Comparison of ENCODE assay signal across 1 cellular context in genomic region chr19:55062735-55063491, GRCh38.
TF ChIP-seq lines count a peak whose summit lies in the region.

Gene RDH13 (minus strand): TSS chr19:55063148. CDS start chr19:55063032, 116 bp downstream.

TF ChIP-seq in K562, 482 proteins besides CTCF, POLR2A, EP300 and RAD21 (continued from another document):
- TF ChIP-seq ZBTB5 (IDR thresholded peaks at IDR 0.05) = no peak
- 0 out of 2 replicates have a peak, but pooled peaks have one; percentile 70 for TF ChIP-seq KDM2B (CRISPR knock-in tag; IDR thresholded peaks at IDR 0.05)
- TF ChIP-seq PHF8 (IDR thresholded peaks at IDR 0.05; ENCODE audit: borderline replicate concordance, low read length) = peak; percentile 76; the same call in 1 of the 2 replicates
- 0 out of 4 replicates have a peak, but pooled peaks of 1 of the 2 experiments have one; percentile 17 for TF ChIP-seq SRF (CRISPR knock-in tag; IDR thresholded peaks at IDR 0.05)
- no peak for TF ChIP-seq XRCC4 (IDR thresholded peaks at IDR 0.05; ENCODE audit: extremely low read depth, insufficient read depth, insufficient read length)
- no peak for TF ChIP-seq DACH1 (IDR thresholded peaks at IDR 0.05; ENCODE audit: partially characterized antibody)
- no peak for TF ChIP-seq ZNF12 (CRISPR knock-in tag; IDR thresholded peaks at IDR 0.05)
- no peak for TF ChIP-seq SIX5 (IDR thresholded peaks at IDR 0.05; ENCODE audit: borderline replicate concordance in 1 of 2, insufficient read depth in 1 of 2, low read depth in 1 of 2, low read length in 2 of 2)
- TF ChIP-seq JUN (IDR thresholded peaks at IDR 0.05; ENCODE audit: borderline replicate concordance, low read depth, low read length) = peak; percentile 80
- no peak for TF ChIP-seq JUN (CRISPR knock-in tag; IDR thresholded peaks at IDR 0.05; ENCODE audit: borderline replicate concordance)
- TF ChIP-seq ZBTB26 (CRISPR knock-in tag; IDR thresholded peaks at IDR 0.05) = no peak
- 0 out of 2 replicates have a peak, but pooled peaks have one; percentile 33 for TF ChIP-seq CTBP1 (IDR thresholded peaks at IDR 0.05; ENCODE audit: borderline replicate concordance)
- 0 out of 2 replicates have a peak, but pooled peaks have one; percentile 12 for TF ChIP-seq ZKSCAN1 (IDR thresholded peaks at IDR 0.05; ENCODE audit: low read depth, low read length)
- peak; percentile 96 for TF ChIP-seq CREM (IDR thresholded peaks at IDR 0.05; ENCODE audit: low read depth)
- TF ChIP-seq GABPA (tag; conservative IDR thresholded peaks at IDR 0.05; ENCODE audit: low read depth) = peak; percentile 50; the same call in 1 of the 2 replicates
- TF ChIP-seq ESRRA (IDR thresholded peaks at IDR 0.05; ENCODE audit: borderline replicate concordance, low read depth) = peak; percentile 94
- peak; percentile 69 for TF ChIP-seq PCBP1 (IDR thresholded peaks at IDR 0.05; ENCODE audit: low read depth, low read length, poor library complexity, severe bottlenecking)
- TF ChIP-seq ZFP91 (CRISPR knock-in tag; IDR thresholded peaks at IDR 0.05) = no peak
- TF ChIP-seq SMAD4 (CRISPR knock-in tag; conservative IDR thresholded peaks at IDR 0.05) = 0 out of 2 replicates have a peak, but pooled peaks have one; percentile 13
- TF ChIP-seq SUPT5H (IDR thresholded peaks at IDR 0.05) = peak; percentile 49
- no peak for TF ChIP-seq ARID1B (IDR thresholded peaks at IDR 0.05)
- TF ChIP-seq PHF20 (IDR thresholded peaks at IDR 0.05; ENCODE audit: partially characterized antibody) = peak; percentile 36
- TF ChIP-seq RBM22 (IDR thresholded peaks at IDR 0.05; ENCODE audit: low read depth, low read length, poor library complexity, severe bottlenecking) = peak; percentile 71
- peak; percentile 28; the same call in 1 of the 2 replicates for TF ChIP-seq ZNF511 (CRISPR knock-in tag; IDR thresholded peaks at IDR 0.05)
- TF ChIP-seq MYC (IDR thresholded peaks at IDR 0.05; ENCODE audit: low read depth, low read length) = peak; percentile 46; the same call in 1 of the 2 replicates
- TF ChIP-seq MYC (CRISPR knock-in tag; IDR thresholded peaks at IDR 0.05; ENCODE audit: borderline replicate concordance, low read depth) = no peak
- peak; percentile 99 for TF ChIP-seq GTF3C2 (IDR thresholded peaks at IDR 0.05; ENCODE audit: borderline replicate concordance, extremely low read depth, insufficient read length)
- peak; percentile 65; the same call in 1 of the 2 replicates for TF ChIP-seq KHSRP (IDR thresholded peaks at IDR 0.05)
- TF ChIP-seq HDAC1 (IDR thresholded peaks at IDR 0.05) = peak in 1 of 2 experiments; percentile 9; a peak in 1 of 4 replicates
- TF ChIP-seq E2F6 (IDR thresholded peaks at IDR 0.05; ENCODE audit: borderline replicate concordance in 1 of 2, extremely low read depth in 1 of 2, insufficient read depth in 1 of 2, insufficient read length in 1 of 2, low read depth in 1 of 2, low read length in 1 of 2, poor library complexity in 1 of 2, severe bottlenecking in 1 of 2) = peak; percentile 34 to 76
